In genomic region chr10:2166061-2166460, GRCh38 we compare ENCODE assay signal across 34 cellular contexts.
"Had no signal": no experiment of that assay in that cellular context is flagged by ENCODE, and none has a peak within 500 bp of the region (broad histone marks: within the 10 kb centered on the region; RNA-seq: fewer than 3 reads in every experiment).

No MANE protein-coding gene starts in this region.

- H3K27ac ChIP-seq: ascending aorta, PC-9, VCaP had no signal

- H3K4me2 ChIP-seq: PC-9 had no signal

- H3K4me1 ChIP-seq: ascending aorta had no signal

- H2AFZ ChIP-seq: PC-9 had no signal

- ATAC-seq: activated CD8-positive, alpha-beta memory T cell treated with anti-CD3 and anti-CD28 coated beads, Interleukin-2, amount 10 ng/mL, durations not matched to agents 7 days and 5 days; activated T-cell treated with anti-CD3 and anti-CD28 coated beads, Interleukin-2, amount 50 U/mL, for 72 hours; activated T-helper 17 cell treated with anti-CD3 and anti-CD28 coated beads, Interleukin-2, amount 50 U/mL, for 72 hours had no signal

- H3K4me3 ChIP-seq: ascending aorta, MG63, PC-9 had no signal

- H3K9me3 ChIP-seq: ascending aorta, MG63 had no signal

- FAIRE-seq: RCC 7860 had no signal

- H3K36me3 ChIP-seq: ascending aorta, MG63 had no signal

- H3K27me3 ChIP-seq: ascending aorta, MG63 had no signal

- DNase-seq: activated CD4-positive, alpha-beta memory T cell treated with anti-CD3 and anti-CD28 coated beads, Interleukin-2, amount 10 ng/mL, durations not matched to agents 7 days and 5 days; activated CD4-positive, alpha-beta T cell treated with anti-CD3 and anti-CD28 coated beads for 1 hour; activated CD4-positive, alpha-beta T cell treated with anti-CD3 and anti-CD28 coated beads for 48 hours; activated CD4-positive, CD25-positive, alpha-beta regulatory T cell; activated CD8-positive, alpha-beta memory T cell treated with anti-CD3 and anti-CD28 coated beads for 24 hours; activated CD8-positive, alpha-beta memory T cell treated with anti-CD3 and anti-CD28 coated beads, Interleukin-2, amount 10 ng/mL, durations not matched to agents 7 days and 5 days; activated CD8-positive, alpha-beta memory T cell treated with anti-CD3 and anti-CD28 coated beads, Interleukin-2, amount 50 U/mL, for 48 hours; activated effector memory CD4-positive, alpha-beta T cell treated with anti-CD3 and anti-CD28 coated beads, Interleukin-2, amount 50 U/mL, for 16 hours; activated naive CD4-positive, alpha-beta T cell; activated naive CD4-positive, alpha-beta T cell treated with anti-CD3 and anti-CD28 coated beads, Interleukin-2, amount 50 U/mL, for 16 hours; activated naive CD8-positive, alpha-beta T cell treated with anti-CD3 and anti-CD28 coated beads for 36 hours; activated T-cell treated with anti-CD3 and anti-CD28 coated beads, Interleukin-2, amount 50 U/mL, for 72 hours; amniotic stem cell; central memory CD4-positive, alpha-beta T cell; Kasumi-1; KG1; MG63; NCI-H1048; NCI-H1105 treated with DMSO at 0.1 percent for 48 hours; NCI-H1436; NCI-H1694; NCI-H2029; NCI-H345; NCI-H524 treated with DMSO at 0.1 percent for 48 hours; PC-9; Right ventricle myocardium superior; SW 1271; T-helper 1 cell; T-helper 2 cell; T-helper 9 cell had no signal
